ENCODE assay signal across 8 cellular contexts in genomic region chr10:62046522-62047239, GRCh38.
A peak's percentile ranks its signal among the peaks of the same experiment; 100 is the strongest.
DNase-seq lines count a peak whose midpoint lies in the region; ATAC-seq and TF ChIP-seq lines count a peak whose summit lies in the region.

No MANE protein-coding gene starts in this region.

- H3K36me3 ChIP-seq in mucosa of rectum (ENCODE audit: control insufficient read depth in 2 of 2, insufficient read depth in 2 of 2, low read length in 2 of 2): peaks cover 0 to 3% of the 10 kb centered on the region in 2 donors

- H3K4me3 Mint-ChIP-seq in MCF 10A (ENCODE audit: unreplicated experiment): no peak overlapping the region

- no peak for TF ChIP-seq CTCF in MCF 10A (IDR thresholded peaks at IDR 0.05; ENCODE audit: unreplicated experiment)
- TF ChIP-seq CTCF in lower leg skin (IDR thresholded peaks at IDR 0.05): no peak

- peaks cover 48% of the 10 kb centered on the region for H3K4me1 Mint-ChIP-seq in MCF 10A (ENCODE audit: insufficient read depth, unreplicated experiment)

- POLR2A ChIA-PET in MCF 10A (lab: Yijun Ruan, JAX): interaction anchor here (0.7 to 6.4 kb wide), 8 partner anchors 13 to 222 kb away, joined by 3 to 53 read pairs (median 4); partner anchors contain the start of gene RTKN2

- H3K27ac ChIP-seq in mucosa of rectum (ENCODE audit: low read depth in 2 of 2, low read length in 2 of 2): peak overlapping the region; percentile 85 to 90

- peak; percentile 73 for DNase-seq in activated CD8-positive, alpha-beta memory T cell treated with anti-CD3 and anti-CD28 coated beads, Interleukin-2, amount 50 U/mL, for 48 hours
- no peak for DNase-seq in activated CD8-positive, alpha-beta memory T cell treated with anti-CD3 and anti-CD28 coated beads, Interleukin-2, amount 50 U/mL, for 4 hours
- DNase-seq in NCI-H446 treated with DMSO at 0.1 percent for 48 hours (lab: John Stamatoyannopoulos, UW): peak; percentile 11
- DNase-seq in MCF 10A (ENCODE audit: unreplicated experiment): no peak
- no peak for DNase-seq in lower leg skin (ENCODE audit: low spot score in 2 of 2)
- no peak for DNase-seq in GM19240 (ENCODE audit: insufficient read length, low spot score)

- peak overlapping the region; percentile 34 to 50 for H3K9ac ChIP-seq in mucosa of rectum (ENCODE audit: low read depth in 1 of 2, low read length in 2 of 2)

- H3K4me3 ChIP-seq in mucosa of rectum (ENCODE audit: low read length in 2 of 2): peak overlapping the region in 1 of 2 donors; percentile 51
- no peak overlapping the region for H3K4me3 ChIP-seq in lower leg skin (ENCODE audit: low read depth, poor library complexity, severe bottlenecking)

- H3K9me3 ChIP-seq in mucosa of rectum (ENCODE audit: control insufficient read depth in 2 of 2, low read length in 2 of 2): no peaks in the 10 kb centered on the region

- H3K27me3 Mint-ChIP-seq in MCF 10A (ENCODE audit: insufficient read depth, unreplicated experiment): no peaks in the 10 kb centered on the region

- H3K27me3 ChIP-seq in mucosa of rectum (ENCODE audit: control insufficient read depth in 2 of 2, insufficient read depth in 2 of 2, low read length in 2 of 2): no peaks in the 10 kb centered on the region

- H3K36me3 Mint-ChIP-seq in MCF 10A (ENCODE audit: insufficient read depth, unreplicated experiment): peaks cover 17% of the 10 kb centered on the region

- BruUV-seq in MCF 10A (replicated peaks; lab: Mats Ljungman, UMichigan): no TSS peak

- CTCF ChIA-PET in MCF 10A (lab: Yijun Ruan, JAX): interaction anchor here (0.6 to 3.0 kb wide), 6 partner anchors 8 to 783 kb away, joined by 3 to 20 read pairs (median 6); no protein-coding TSS in a partner anchor

- intact Hi-C loops in MCF 10A (cut with micrococcal nuclease): loop anchor here (10.0 kb wide), 1 partner anchor 338 kb away; no protein-coding TSS in a partner anchor
- intact Hi-C loops in lower leg skin (cut with DNase I; ENCODE audit: low total_unique reads): no loop called here

- TF ChIP-seq POLR2A in lower leg skin (IDR thresholded peaks at IDR 0.05): no peak

- ATAC-seq in HG02610 (IDR thresholded peaks at IDR 0.05; ENCODE audit: unreplicated experiment): peak; percentile 49

- WGBS in lower leg skin, 2 donors: 61 to 81% methylated on average over 4 of the region's 4 CpGs

- peaks cover 38 to 45% of the 10 kb centered on the region in 2 donors for H3K4me1 ChIP-seq in mucosa of rectum (ENCODE audit: control insufficient read depth in 2 of 2, insufficient read depth in 2 of 2, low read length in 2 of 2)

- H3K9me3 Mint-ChIP-seq in MCF 10A (ENCODE audit: unreplicated experiment): no peaks in the 10 kb centered on the region

- peak overlapping the region; percentile 83 for H3K27ac Mint-ChIP-seq in MCF 10A (ENCODE audit: low read depth, unreplicated experiment)

Comparison
In these comparisons a context has a peak if more than half of its experiments do, and no peak if none do; other contexts are left out.
1. DNase-seq: peak in activated CD8-positive, alpha-beta memory T cell treated with anti-CD3 and anti-CD28 coated beads, Interleukin-2, amount 50 U/mL, for 48 hours (single experiment) and NCI-H446 treated with DMSO at 0.1 percent for 48 hours (single experiment); none in activated CD8-positive, alpha-beta memory T cell treated with anti-CD3 and anti-CD28 coated beads, Interleukin-2, amount 50 U/mL, for 4 hours (single experiment), MCF 10A (single experiment), lower leg skin (0 of 2) and GM19240 (single experiment).